8 cellular contexts compared by ENCODE assay signal in genomic region chr2:196176142-196176738, GRCh38. TPM values are rescaled to one million over a fixed set of nuclear protein-coding genes. Genes with fewer than 3 reads are reported as not detected.
DNase-seq lines count a peak whose midpoint lies in the region; ATAC-seq and TF ChIP-seq lines count a peak whose summit lies in the region.

No MANE protein-coding gene starts in this region.

- no peak overlapping the region for H3K4me3 ChIP-seq in BLaER1
- H3K4me3 ChIP-seq in BE2C (ENCODE audit: low read depth, low read length): no peak overlapping the region

- H3K9me3 ChIP-seq in BLaER1: no peaks in the 10 kb centered on the region
- no peaks in the 10 kb centered on the region for H3K9me3 ChIP-seq in KOPT-K1 (ENCODE audit: insufficient read depth, low read length, poor library complexity, severe bottlenecking)
- H3K9me3 ChIP-seq in BE2C: no peaks in the 10 kb centered on the region

- no peaks in the 10 kb centered on the region for H3K36me3 ChIP-seq in BLaER1
- no peaks in the 10 kb centered on the region for H3K36me3 ChIP-seq in KOPT-K1 (ENCODE audit: insufficient read depth, low read length)
- H3K36me3 ChIP-seq in BE2C: no peaks in the 10 kb centered on the region

- H3K9ac ChIP-seq in BLaER1: peak overlapping the region; percentile 7; the same call in 1 of the 2 replicates

- TF ChIP-seq CTCF in BE2C (IDR thresholded peaks at IDR 0.05; ENCODE audit: low read depth, low read length): no peak

- H3K27ac ChIP-seq in BLaER1: peak overlapping the region; percentile 72
- peak overlapping the region; percentile 97 for H3K27ac ChIP-seq in KOPT-K1 (ENCODE audit: low read depth, low read length, poor library complexity, severe bottlenecking)

- peak; percentile 93 for DNase-seq in activated effector memory CD4-positive, alpha-beta T cell treated with anti-CD3 and anti-CD28 coated beads, Interleukin-2, amount 50 U/mL, for 16 hours
- DNase-seq in stimulated activated CD8-positive, alpha-beta memory T cell treated with anti-CD3 and anti-CD28 coated beads, Interleukin-2, amount 100 ng/mL, for 1 hour (ENCODE audit: low read depth in 2 of 2): peak; percentile 64 to 72
- DNase-seq in NCI-H2107 treated with DMSO at 0.1 percent for 48 hours (lab: John Stamatoyannopoulos, UW; ENCODE audit: unreplicated experiment) (no peak), BE2C (no peak), DMS53 treated with DMSO at 0.1 percent for 48 hours (lab: John Stamatoyannopoulos, UW; ENCODE audit: unreplicated experiment) (no peak)

- no peaks in the 10 kb centered on the region for H3K27me3 ChIP-seq in BLaER1
- no peaks in the 10 kb centered on the region for H3K27me3 ChIP-seq in BE2C

- peaks cover under 1% of the 10 kb centered on the region for H4K20me1 ChIP-seq in BLaER1

- H3K4me2 ChIP-seq in BLaER1: peak overlapping the region; percentile 76

- peak; percentile 72 for ATAC-seq in GM21515 (IDR thresholded peaks at IDR 0.05; ENCODE audit: unreplicated experiment)

- peaks cover 56% of the 10 kb centered on the region for H3K4me1 ChIP-seq in BLaER1
- no peaks in the 10 kb centered on the region for H3K4me1 ChIP-seq in BE2C

RNA-seq across cellular contexts. Expression of gene STK17B, which starts 4.9 kb away (rescaled TPM):
- polyA plus RNA-seq in BE2C (2012; ENCODE audit: insufficient read depth, insufficient read length, low read depth): 2.3 TPM

Comparison
In these comparisons a context has a peak if more than half of its experiments do, and no peak if none do; other contexts are left out.
1. DNase-seq: peak in activated effector memory CD4-positive, alpha-beta T cell treated with anti-CD3 and anti-CD28 coated beads, Interleukin-2, amount 50 U/mL, for 16 hours (single experiment) and stimulated activated CD8-positive, alpha-beta memory T cell treated with anti-CD3 and anti-CD28 coated beads, Interleukin-2, amount 100 ng/mL, for 1 hour (2 of 2); none in NCI-H2107 treated with DMSO at 0.1 percent for 48 hours (single experiment), BE2C (single experiment) and DMS53 treated with DMSO at 0.1 percent for 48 hours (single experiment).